Comparison of ENCODE assay signal across 16 cellular contexts in the genomic region with DNA sequence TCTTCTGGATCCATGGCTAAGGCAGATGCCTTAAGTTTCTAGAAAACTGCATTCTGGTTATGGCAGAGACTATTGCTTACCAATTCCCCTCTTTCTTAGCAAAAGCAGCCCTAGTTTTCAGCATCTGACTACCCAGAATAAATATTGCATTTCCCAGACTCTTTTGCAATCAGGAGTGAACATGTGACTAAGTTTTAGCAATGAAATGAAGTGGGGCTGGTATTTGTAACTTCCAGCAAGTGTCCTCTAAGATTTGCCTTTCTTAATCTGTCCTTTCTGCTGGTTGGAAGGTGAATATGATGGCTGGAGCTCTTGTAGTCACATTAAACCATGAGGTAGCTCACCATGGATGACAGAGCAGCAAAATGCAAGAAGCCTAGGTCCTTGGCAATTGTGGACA.
"Had no signal": no experiment of that assay in that cellular context is flagged by ENCODE, and none has a peak within 500 bp of the region (broad histone marks: within the 10 kb centered on the region; RNA-seq: fewer than 3 reads in every experiment).

No MANE protein-coding gene starts in this region.

- H3K27ac ChIP-seq: neural progenitor cell, psoas muscle had no signal

- H3K4me3 ChIP-seq: ascending aorta, breast epithelium, lung, neural progenitor cell, psoas muscle, uterus had no signal

- ATAC-seq: effector memory CD8-positive, alpha-beta T cell; psoas muscle; stimulated activated effector memory CD8-positive, alpha-beta T cell treated with anti-CD3 and anti-CD28 coated beads, Interleukin-12 subunit alpha, Interleukin-12 subunit beta, amount 100 ng/mL, for 72 hours had no signal

- H3K36me3 ChIP-seq: ascending aorta, breast epithelium, neural progenitor cell, uterus had no signal

- H3K4me1 ChIP-seq: breast epithelium had no signal

- H3K27me3 ChIP-seq: ascending aorta, breast epithelium, neural progenitor cell, uterus had no signal

- H2AFZ ChIP-seq: neural progenitor cell had no signal

- H3K9ac ChIP-seq: neural progenitor cell had no signal

- DNase-seq: activated B cell treated with CpG ODN at 0.5 μM for 24 hours; activated CD4-positive, alpha-beta T cell treated with anti-CD3 and anti-CD28 coated beads, Interleukin-2, amount 10 ng/mL, durations not matched to agents 7 days and 5 days; activated naive CD4-positive, alpha-beta T cell; activated naive CD8-positive, alpha-beta T cell treated with anti-CD3 and anti-CD28 coated beads, Interleukin-2, amount 10 ng/mL, durations not matched to agents 7 days and 5 days; cerebellar nuclear complex; dermis blood vessel endothelial cell; effector memory CD8-positive, alpha-beta T cell; kidney glomerular epithelial cell; psoas muscle; stimulated activated CD4-positive, alpha-beta T cell treated with anti-CD3 and anti-CD28 coated beads, Interleukin-12 subunit alpha, Interleukin-12 subunit beta, amount 100 ng/mL, for 4 hours; uterus had no signal

- H3K4me2 ChIP-seq: neural progenitor cell had no signal

- H3K9me3 ChIP-seq: ascending aorta, breast epithelium, uterus had no signal
